ENCODE assay signal across 7 cellular contexts in the genomic region with DNA sequence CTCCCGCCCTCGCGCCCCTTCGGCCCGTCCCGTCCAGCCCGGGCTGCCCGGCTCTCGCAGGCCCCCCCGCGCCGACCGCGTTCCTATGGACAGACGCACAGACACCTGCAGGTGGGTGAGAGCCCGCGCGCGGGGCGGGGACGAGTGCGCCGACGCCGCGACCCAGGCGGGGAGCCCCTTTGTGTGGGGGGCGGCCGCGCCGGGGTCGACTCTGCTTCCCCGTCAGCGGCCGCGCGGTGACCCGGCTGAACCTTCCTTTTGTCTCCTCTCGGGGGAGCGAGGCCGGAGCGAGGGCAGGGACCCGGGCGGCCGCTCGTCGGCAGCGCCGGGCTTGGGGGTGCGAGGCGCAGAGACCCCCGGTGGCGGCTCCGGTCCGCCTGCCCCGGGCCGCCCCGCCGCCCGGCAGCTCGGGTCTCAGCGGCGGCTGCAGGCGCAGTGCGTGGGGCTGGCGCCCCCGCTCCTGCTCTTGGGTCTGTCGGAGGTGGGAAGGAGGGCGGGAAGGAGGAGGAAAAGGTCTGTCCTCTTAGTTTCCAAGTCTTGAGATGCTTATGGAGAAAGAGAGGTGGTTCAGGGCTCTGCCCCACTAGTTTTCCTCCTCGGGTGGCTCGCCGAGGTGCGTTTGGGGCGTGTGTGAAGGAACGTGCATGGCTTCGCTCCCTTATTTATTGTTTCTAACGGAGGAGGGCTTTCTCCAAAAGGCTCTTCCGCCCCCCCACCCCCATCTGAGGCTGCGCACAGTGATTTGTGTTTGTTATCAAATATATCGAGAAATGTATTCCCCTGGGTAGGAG.
DNase-seq lines count a peak whose midpoint lies in the region; ATAC-seq and TF ChIP-seq lines count a peak whose summit lies in the region.

No MANE protein-coding gene starts in this region.

- TF ChIP-seq POLR2A in GM18505 (IDR thresholded peaks at IDR 0.05; ENCODE audit: borderline replicate concordance, extremely low read depth, insufficient read depth, insufficient read length), result no peak

- ATAC-seq in GM18505 (IDR thresholded peaks at IDR 0.05; ENCODE audit: unreplicated experiment) (peak; percentile 45), HG02642 (IDR thresholded peaks at IDR 0.05; ENCODE audit: poor library complexity, unreplicated experiment) (peak; percentile 58)
- ATAC-seq in central memory CD8-positive, alpha-beta T cell (replicated peaks; ENCODE audit: extremely low read depth, poor library complexity, severe bottlenecking), result peak; percentile 11

- H3K4me3 Mint-ChIP-seq in central memory CD8-positive, alpha-beta T cell, result peak overlapping the region; percentile 94

- peak overlapping the region; percentile 85 for H3K27ac Mint-ChIP-seq in central memory CD8-positive, alpha-beta T cell (ENCODE audit: low read depth)

- no peaks in the 10 kb centered on the region for H3K9me3 Mint-ChIP-seq in central memory CD8-positive, alpha-beta T cell

- H3K36me3 Mint-ChIP-seq in central memory CD8-positive, alpha-beta T cell (ENCODE audit: insufficient read depth), result peaks cover 6% of the 10 kb centered on the region

- peaks cover 18% of the 10 kb centered on the region for H3K4me1 Mint-ChIP-seq in central memory CD8-positive, alpha-beta T cell

- DNase-seq in NCI-H1417 (lab: John Stamatoyannopoulos, UW) (peak; percentile 56 to 82 (median 79)), left kidney (ENCODE audit: low read depth, low spot score) (peak; percentile 86)
- peak; percentile 17 to 28 (median 21) for DNase-seq in activated CD4-positive, CD25-positive, alpha-beta regulatory T cell (lab: John Stamatoyannopoulos, UW)
- DNase-seq in central memory CD8-positive, alpha-beta T cell (ENCODE audit: low spot score in 2 of 2), result peak in 1 of 2 donors; percentile 20
- DNase-seq in stimulated activated CD4-positive, alpha-beta T cell treated with anti-CD3 and anti-CD28 coated beads, Interleukin-2, amount 100 ng/mL, for 4 hours (ENCODE audit: low read depth), result peak; percentile 41

- no peaks in the 10 kb centered on the region for H3K27me3 Mint-ChIP-seq in central memory CD8-positive, alpha-beta T cell
